Comparison of ENCODE assay signal across 23 cellular contexts in genomic region chr12:129871991-129872969, GRCh38. TPM values are rescaled to one million over a fixed set of nuclear protein-coding genes. Genes with fewer than 3 reads are reported as not detected.
A peak's percentile ranks its signal among the peaks of the same experiment; 100 is the strongest.
DNase-seq lines count a peak whose midpoint lies in the region; ATAC-seq, FAIRE-seq and TF ChIP-seq lines count a peak whose summit lies in the region.
"Had no signal": no experiment of that assay in that cellular context is flagged by ENCODE, and none has a peak within 500 bp of the region (broad histone marks: within the 10 kb centered on the region; RNA-seq: fewer than 3 reads in every experiment).

No MANE protein-coding gene starts in this region.

- peak; percentile 99 for FAIRE-seq in islet of Langerhans (lab: Jason Lieb, UNC)
- FAIRE-seq: HepG2, urothelium cell line had no signal

- no peak overlapping the region for H3K4me3 ChIP-seq in esophagus squamous epithelium
- H3K4me3 ChIP-seq: heart right ventricle had no signal

- H3K4me3 Mint-ChIP-seq in WTC11 = no peak overlapping the region; the same call in 1 of the 2 replicates
- H3K4me3 Mint-ChIP-seq: activated CD8-positive, alpha-beta T cell treated with anti-CD3 and anti-CD28 coated beads, Interleukin-2, amount 10 ng/mL, durations not matched to agents 7 days and 5 days; activated naive CD8-positive, alpha-beta T cell; CD8-positive, alpha-beta memory T cell; dendritic cell treated with granulocyte-macrophage colony-stimulating factor and Interleukin-4, amounts not matched to agents 40 ng/mL and 50 ng/mL, for 4 days had no signal

- POLR2A ChIA-PET in WTC11 (lab: Charles Lee) = no interaction called here

- H3K27me3 Mint-ChIP-seq in WTC11 (ENCODE audit: low read depth) = peaks cover 13% of the 10 kb centered on the region
- H3K27me3 Mint-ChIP-seq: CD8-positive, alpha-beta memory T cell; dendritic cell treated with granulocyte-macrophage colony-stimulating factor and Interleukin-4, amounts not matched to agents 40 ng/mL and 50 ng/mL, for 4 days had no signal

- no peak overlapping the region for H3K27ac Mint-ChIP-seq in WTC11
- H3K27ac Mint-ChIP-seq: activated CD8-positive, alpha-beta T cell treated with anti-CD3 and anti-CD28 coated beads, Interleukin-2, amount 10 ng/mL, durations not matched to agents 7 days and 5 days; activated naive CD8-positive, alpha-beta T cell; CD8-positive, alpha-beta memory T cell; dendritic cell treated with granulocyte-macrophage colony-stimulating factor and Interleukin-4, amounts not matched to agents 40 ng/mL and 50 ng/mL, for 4 days had no signal

- intact Hi-C loops in esophagus squamous epithelium (cut with DNase I) = no loop called here

- no peaks in the 10 kb centered on the region for H3K36me3 ChIP-seq in esophagus squamous epithelium
- H3K36me3 ChIP-seq: brain microvascular endothelial cell, heart right ventricle had no signal

- peaks cover 80% of the 10 kb centered on the region for H3K9me3 Mint-ChIP-seq in WTC11
- H3K9me3 Mint-ChIP-seq: dendritic cell treated with granulocyte-macrophage colony-stimulating factor and Interleukin-4, amounts not matched to agents 40 ng/mL and 50 ng/mL, for 4 days had no signal

- TF ChIP-seq POLR2A in esophagus squamous epithelium (IDR thresholded peaks at IDR 0.05) = no peak

- no peaks in the 10 kb centered on the region for H3K27me3 ChIP-seq in esophagus squamous epithelium
- H3K27me3 ChIP-seq: brain microvascular endothelial cell had no signal

- H3K4me1 ChIP-seq in esophagus squamous epithelium = no peaks in the 10 kb centered on the region
- H3K4me1 ChIP-seq: heart right ventricle had no signal

- no peak overlapping the region for H3K27ac ChIP-seq in esophagus squamous epithelium
- H3K27ac ChIP-seq: brain microvascular endothelial cell, heart right ventricle had no signal

- H3K9me3 ChIP-seq in esophagus squamous epithelium = no peaks in the 10 kb centered on the region

- TF ChIP-seq CTCF in WTC11 (IDR thresholded peaks at IDR 0.05) (no peak), esophagus squamous epithelium (IDR thresholded peaks at IDR 0.05) (no peak)

- peak; percentile 53 for DNase-seq in DMS153 (lab: John Stamatoyannopoulos, UW)
- DNase-seq in NCI-H146 treated with DMSO at 0.1 percent for 48 hours (lab: John Stamatoyannopoulos, UW; ENCODE audit: unreplicated experiment) = peak; percentile 79
- no peak for DNase-seq in WTC11 (ENCODE audit: low spot score)
- DNase-seq in esophagus squamous epithelium (lab: John Stamatoyannopoulos, UW) = no peak
- no peak for DNase-seq in SHP77 (lab: John Stamatoyannopoulos, UW)
- DNase-seq in amygdala (lab: John Stamatoyannopoulos, UW) = no peak
- DNase-seq: activated CD8-positive, alpha-beta T cell treated with anti-CD3 and anti-CD28 coated beads, Interleukin-2, amount 10 ng/mL, durations not matched to agents 7 days and 5 days; activated T-cell treated with anti-CD3 and anti-CD28 coated beads, Interleukin-2, amount 50 U/mL, for 48 hours; brain microvascular endothelial cell; CD8-positive, alpha-beta memory T cell; heart right ventricle; Right ventricle myocardium superior; stimulated activated CD4-positive, alpha-beta T cell treated with anti-CD3 and anti-CD28 coated beads, Interleukin-1b, Interleukin-23, amount 100 ng/mL, for 48 hours; T-helper 1 cell had no signal

- H3K4me1 Mint-ChIP-seq in WTC11 = 0 out of 2 replicates have a peak, but pooled peaks cover 3% of the 10 kb centered on the region
- H3K4me1 Mint-ChIP-seq: CD8-positive, alpha-beta memory T cell had no signal

- whole genome bisulfite sequencing in esophagus squamous epithelium, 2 donors = 33 to 41% methylated on average over 18 of the region's 19 CpGs

- H3K36me3 Mint-ChIP-seq in WTC11 = peaks cover 80% of the 10 kb centered on the region
- H3K36me3 Mint-ChIP-seq: activated naive CD8-positive, alpha-beta T cell; CD8-positive, alpha-beta memory T cell had no signal

- ATAC-seq in WTC11 (peak; percentile 73), GM19467 (IDR thresholded peaks at IDR 0.05; ENCODE audit: unreplicated experiment) (no peak)
- ATAC-seq: activated CD8-positive, alpha-beta T cell treated with anti-CD3 and anti-CD28 coated beads, Interleukin-2, amount 10 ng/mL, durations not matched to agents 7 days and 5 days; heart right ventricle; HepG2; left lobe of liver; sciatic nerve had no signal

- CTCF ChIA-PET in WTC11 (lab: Charles Lee) = no interaction called here

TF ChIP-seq in WTC11, 78 proteins besides CTCF, POLR2A, EP300 and RAD21:
- TF ChIP-seq SMAD3 (CRISPR knock-in tag; IDR thresholded peaks at IDR 0.05; ENCODE audit: borderline replicate concordance) (no peak), ZNF423 (CRISPR knock-in tag; IDR thresholded peaks at IDR 0.05) (peak; percentile 28; the same call in 1 of the 2 replicates)

RNA-seq across cellular contexts. Expression of gene TMEM132D, which starts 31.5 kb away (rescaled TPM):
- total RNA-seq in WTC11 (2021) (0.99 to 1.4 TPM (median 1.1 TPM) in 3 replicates), esophagus squamous epithelium (not detected)
- total RNA-seq: activated CD8-positive, alpha-beta T cell treated with anti-CD3 and anti-CD28 coated beads, Interleukin-2, amount 10 ng/mL, durations not matched to agents 7 days and 5 days; CD8-positive, alpha-beta memory T cell; heart right ventricle; HepG2; left lobe of liver; mucosa of gallbladder; Right ventricle myocardium superior had no signal

Comparison
In these comparisons a context has a peak if more than half of its experiments do, and no peak if none do; other contexts are left out.
1. DNase-seq: peak in DMS153 (single experiment) and NCI-H146 treated with DMSO at 0.1 percent for 48 hours (single experiment); none in WTC11 (single experiment), esophagus squamous epithelium (single experiment), SHP77 (0 of 2) and amygdala (0 of 56).